ENCODE assay signal across 17 cellular contexts in the genomic region with DNA sequence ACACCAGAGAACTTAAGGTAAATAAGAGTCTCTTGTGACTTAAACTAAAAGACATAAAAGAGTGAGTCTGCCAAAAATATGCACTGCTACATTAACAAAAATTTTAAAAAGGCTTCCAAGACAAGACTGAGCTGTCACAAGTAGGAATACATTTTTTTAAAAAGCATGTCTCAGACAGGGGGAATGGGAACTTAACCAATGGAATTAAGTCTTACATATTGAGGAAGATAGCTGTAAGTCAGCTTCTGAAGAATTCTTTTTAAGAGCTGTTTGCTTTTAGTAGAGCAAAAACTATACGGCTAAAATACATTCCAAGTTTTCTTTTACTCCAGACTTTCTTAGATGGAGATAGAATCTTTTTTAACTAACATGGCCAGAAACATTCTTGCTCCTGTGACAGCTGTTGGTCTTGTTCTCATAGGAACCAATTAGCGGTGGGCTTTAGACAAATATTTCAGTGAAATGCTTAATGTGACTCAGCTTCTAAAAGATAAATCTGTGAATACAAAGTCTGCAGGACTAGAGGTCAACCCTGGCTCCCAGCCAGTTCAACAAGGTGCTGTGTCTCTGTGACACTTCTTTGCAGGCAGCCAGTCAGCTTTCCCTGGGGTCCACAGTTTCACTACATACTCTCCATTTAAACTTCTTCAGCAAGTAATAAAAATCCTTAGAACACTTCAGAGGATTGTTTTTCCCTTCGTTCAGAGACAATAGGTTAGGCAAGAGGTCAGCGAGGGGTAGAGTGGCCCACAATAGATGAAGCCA.
A peak's percentile ranks its signal among the peaks of the same experiment; 100 is the strongest.
DNase-seq lines count a peak whose midpoint lies in the region; ATAC-seq and TF ChIP-seq lines count a peak whose summit lies in the region.
"Had no signal": no experiment of that assay in that cellular context is flagged by ENCODE, and none has a peak within 500 bp of the region (broad histone marks: within the 10 kb centered on the region; RNA-seq: fewer than 3 reads in every experiment).

No MANE protein-coding gene starts in this region.

- no peaks in the 10 kb centered on the region for H3K9me3 Mint-ChIP-seq in neural crest cell

- H3K27me3 ChIP-seq in SJCRH30, result no peaks in the 10 kb centered on the region
- no peaks in the 10 kb centered on the region for H3K27me3 ChIP-seq in colonic mucosa
- H3K27me3 ChIP-seq: SJSA1, suprapubic skin had no signal

- in situ Hi-C loops in GM13976 (cut with MboI; ENCODE audit: low sequenced_read_pairs, unreplicated experiment), result no loop called here

- H3K27ac ChIP-seq in SJCRH30 (no peak overlapping the region), colonic mucosa (no peak overlapping the region)
- H3K27ac ChIP-seq: GM23248, prostate gland, SJSA1, suprapubic skin had no signal

- H3K9ac ChIP-seq in colonic mucosa (ENCODE audit: low read depth in 2 of 2, low read length in 2 of 2), result no peak overlapping the region
- H3K9ac ChIP-seq: GM23248 had no signal

- H3K27me3 Mint-ChIP-seq in neural crest cell (ENCODE audit: low read depth), result no peaks in the 10 kb centered on the region
- H3K27me3 Mint-ChIP-seq: activated CD4-positive, alpha-beta T cell treated with anti-CD3 and anti-CD28 coated beads for 36 hours had no signal

- peaks cover 11% of the 10 kb centered on the region for H3K4me1 Mint-ChIP-seq in neural crest cell
- H3K4me1 Mint-ChIP-seq: activated CD4-positive, alpha-beta T cell treated with anti-CD3 and anti-CD28 coated beads for 36 hours had no signal

- intact Hi-C loops in colonic mucosa (cut with DNase I), result no loop called here

- no peaks in the 10 kb centered on the region for H3K9me3 ChIP-seq in SJCRH30 (replicated peaks)
- no peaks in the 10 kb centered on the region for H3K9me3 ChIP-seq in colonic mucosa
- H3K9me3 ChIP-seq: prostate gland, SJSA1, suprapubic skin had no signal

- H3K4me1 ChIP-seq in SJCRH30 (no peaks in the 10 kb centered on the region), colonic mucosa (no peaks in the 10 kb centered on the region)
- H3K4me1 ChIP-seq: prostate gland, SJSA1, suprapubic skin had no signal

- peak overlapping the region; percentile 5 for H3K4me3 Mint-ChIP-seq in neural crest cell
- H3K4me3 Mint-ChIP-seq: activated CD4-positive, alpha-beta T cell treated with anti-CD3 and anti-CD28 coated beads for 36 hours; activated naive CD4-positive, alpha-beta T cell treated with anti-CD3 and anti-CD28 coated beads for 36 hours had no signal

- DNase-seq in AG10803 (ENCODE audit: low read depth) (peak; percentile 16), SJCRH30 (peak; percentile 40 to 55), fibroblast of pulmonary artery (ENCODE audit: low read depth) (peak; percentile 66), neural crest cell (ENCODE audit: low read depth, low spot score) (no peak), colonic mucosa (no peak), GM13976 (ENCODE audit: low spot score) (no peak), SKM-1 (lab: John Stamatoyannopoulos, UW; ENCODE audit: unreplicated experiment) (no peak)
- DNase-seq: activated CD4-positive, alpha-beta T cell treated with anti-CD3 and anti-CD28 coated beads for 36 hours; activated naive CD4-positive, alpha-beta T cell treated with anti-CD3 and anti-CD28 coated beads for 36 hours; C1 segment of cervical spinal cord; glutamatergic neuron; GM23248; NCI-H1694 treated with DMSO at 0.1 percent for 48 hours had no signal

- H3K4me3 ChIP-seq in AG10803 (ENCODE audit: low read length) (no peak overlapping the region), SJCRH30 (no peak overlapping the region), fibroblast of pulmonary artery (replicated peaks; ENCODE audit: low read depth, low read length) (no peak overlapping the region), colonic mucosa (no peak overlapping the region)
- H3K4me3 ChIP-seq: GM23248, prostate gland, SJSA1, suprapubic skin had no signal

- no peaks in the 10 kb centered on the region for H3K36me3 ChIP-seq in SJCRH30
- no peaks in the 10 kb centered on the region for H3K36me3 ChIP-seq in colonic mucosa
- H3K36me3 ChIP-seq: prostate gland, suprapubic skin had no signal

- no peak for TF ChIP-seq CTCF in AG10803 (conservative IDR thresholded peaks at IDR 0.05; ENCODE audit: low read length)
- no peak for TF ChIP-seq CTCF in fibroblast of pulmonary artery (IDR thresholded peaks at IDR 0.05; ENCODE audit: low read length, missing control alignments)
- no peak for TF ChIP-seq CTCF in neural crest cell (conservative IDR thresholded peaks at IDR 0.05)
- TF ChIP-seq CTCF in colonic mucosa (IDR thresholded peaks at IDR 0.05), result no peak
- TF ChIP-seq CTCF in GM13976 (IDR thresholded peaks at IDR 0.05; ENCODE audit: borderline replicate concordance, control extremely low read depth, extremely low read depth, insufficient read depth, missing control alignments), result no peak

- no peak overlapping the region for H3K27ac Mint-ChIP-seq in neural crest cell (ENCODE audit: unreplicated experiment)
- H3K27ac Mint-ChIP-seq: activated CD4-positive, alpha-beta T cell treated with anti-CD3 and anti-CD28 coated beads for 36 hours; activated naive CD4-positive, alpha-beta T cell treated with anti-CD3 and anti-CD28 coated beads for 36 hours had no signal

- no peak for ATAC-seq in GM18861 (IDR thresholded peaks at IDR 0.05; ENCODE audit: unreplicated experiment)
- ATAC-seq: activated CD4-positive, alpha-beta T cell treated with anti-CD3 and anti-CD28 coated beads for 36 hours had no signal

- peaks cover 2% of the 10 kb centered on the region for H3K36me3 Mint-ChIP-seq in neural crest cell (ENCODE audit: low read depth)

Comparison
In these comparisons a context has a peak if more than half of its experiments do, and no peak if none do; other contexts are left out.
1. DNase-seq: peak in AG10803 (single experiment), SJCRH30 (2 of 2) and fibroblast of pulmonary artery (single experiment); none in neural crest cell (single experiment), colonic mucosa (single experiment), GM13976 (single experiment) and SKM-1 (single experiment).